In the genomic region with DNA sequence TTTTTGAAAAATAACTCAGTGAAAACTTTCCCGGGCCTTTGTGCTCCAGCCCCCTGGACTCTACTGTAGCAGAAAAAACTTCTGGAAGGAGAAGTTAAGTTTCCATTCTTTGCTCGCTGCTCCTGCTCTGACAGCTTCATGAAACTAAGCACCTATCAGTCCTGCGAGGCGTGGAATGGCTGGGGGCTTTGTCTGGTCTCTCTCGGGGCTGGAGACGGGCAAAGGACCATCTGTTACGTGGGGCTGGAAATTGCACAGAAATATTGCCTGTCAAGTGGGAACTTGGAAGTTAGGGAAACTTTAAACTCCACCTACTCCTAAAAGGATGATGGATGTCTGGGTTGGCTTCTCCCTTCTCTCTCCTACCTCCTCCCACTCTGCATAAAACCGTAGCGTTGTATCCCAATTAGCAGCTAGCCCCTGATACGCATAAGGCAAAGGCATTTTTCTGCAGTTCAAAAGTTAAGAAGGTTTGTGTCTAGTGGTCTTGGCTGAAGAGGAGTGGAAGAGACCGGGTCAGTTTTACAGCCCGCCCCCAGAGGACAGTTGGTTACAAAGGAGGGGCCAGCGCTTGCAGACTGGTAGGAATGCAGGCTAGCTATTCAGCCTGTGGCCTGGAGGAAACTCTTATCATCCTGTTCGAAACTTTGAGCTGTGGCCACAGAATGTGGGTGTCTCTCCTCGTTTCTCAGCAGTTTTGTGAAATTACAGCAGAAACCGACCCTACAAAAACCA, we compare ENCODE assay signal across 8 cellular contexts. TPM values are rescaled to one million over a fixed set of nuclear protein-coding genes. Genes with fewer than 3 reads are reported as not detected.
DNase-seq lines count a peak whose midpoint lies in the region; ATAC-seq and TF ChIP-seq lines count a peak whose summit lies in the region.

No MANE protein-coding gene starts in this region.

- TF ChIP-seq CTCF in GM10266 (IDR thresholded peaks at IDR 0.05; ENCODE audit: control insufficient read depth, insufficient read depth, low read depth, missing control alignments) (no peak), WI38 (IDR thresholded peaks at IDR 0.05; ENCODE audit: low read depth, low read length) (no peak; the same call in 1 of the 2 replicates), right atrium auricular region (IDR thresholded peaks at IDR 0.05) (peak in 1 of 2 donors; percentile 55), psoas muscle (IDR thresholded peaks at IDR 0.05) (no peak), GM10248 (IDR thresholded peaks at IDR 0.05; ENCODE audit: control extremely low read depth, extremely low read depth, low read depth, missing control alignments) (no peak)

- WGBS in psoas muscle, 3 donors, result 2 to 3% (median 3%) methylated on average over 16 of the region's 16 CpGs

- H3K9me3 ChIP-seq in right atrium auricular region (no peaks in the 10 kb centered on the region), psoas muscle (no peaks in the 10 kb centered on the region)

- peak overlapping the region; percentile 76 for H3K4me3 ChIP-seq in WI38 (ENCODE audit: low read depth, low read length)
- H3K4me3 ChIP-seq in right atrium auricular region, result peak overlapping the region; percentile 81 to 84
- H3K4me3 ChIP-seq in psoas muscle, result peak overlapping the region; percentile 69

- no peaks in the 10 kb centered on the region for H3K4me1 Mint-ChIP-seq in activated CD8-positive, alpha-beta T cell treated with anti-CD3 and anti-CD28 coated beads, Interleukin-2, amount 10 ng/mL, durations not matched to agents 7 days and 5 days (ENCODE audit: low read depth)

- H3K27ac ChIP-seq in right atrium auricular region, result peak overlapping the region; percentile 87 to 93
- H3K27ac ChIP-seq in psoas muscle, result peak overlapping the region; percentile 68

- H3K36me3 ChIP-seq in right atrium auricular region, result no peaks in the 10 kb centered on the region
- no peaks in the 10 kb centered on the region for H3K36me3 ChIP-seq in psoas muscle (ENCODE audit: insufficient read depth in 1 of 2, low read depth in 1 of 2)

- POLR2A ChIA-PET in activated CD8-positive, alpha-beta T cell treated with anti-CD3 and anti-CD28 coated beads, Interleukin-2, amount 10 ng/mL, durations not matched to agents 7 days and 5 days (lab: Charles Lee), result no interaction called here
- POLR2A ChIA-PET in GM10248 (lab: Yijun Ruan, JAX), result no interaction called here

- no peaks in the 10 kb centered on the region for H3K36me3 Mint-ChIP-seq in activated CD8-positive, alpha-beta T cell treated with anti-CD3 and anti-CD28 coated beads, Interleukin-2, amount 10 ng/mL, durations not matched to agents 7 days and 5 days (ENCODE audit: low read depth)

- H3K27me3 ChIP-seq in right atrium auricular region (no peaks in the 10 kb centered on the region), psoas muscle (ENCODE audit: insufficient read depth in 3 of 3, low read length in 2 of 3) (peaks cover 0 to 25% (median 4%) of the 10 kb centered on the region in 3 donors)

- CTCF ChIA-PET in activated CD8-positive, alpha-beta T cell treated with anti-CD3 and anti-CD28 coated beads, Interleukin-2, amount 10 ng/mL, durations not matched to agents 7 days and 5 days (lab: Charles Lee), result no interaction called here
- CTCF ChIA-PET in GM10248 (lab: Yijun Ruan, JAX), result no interaction called here

- ATAC-seq in psoas muscle (peak in 3 of 4 donors; percentile 53 to 74 (median 70)), GM18517 (IDR thresholded peaks at IDR 0.05; ENCODE audit: unreplicated experiment) (no peak)
- no peak for ATAC-seq in activated CD8-positive, alpha-beta T cell treated with anti-CD3 and anti-CD28 coated beads, Interleukin-2, amount 10 ng/mL, durations not matched to agents 7 days and 5 days

- intact Hi-C loops in psoas muscle (cut with DNase I), result no loop called here

- H3K4me1 ChIP-seq in right atrium auricular region (peaks cover 0 to 23% of the 10 kb centered on the region in 2 donors), psoas muscle (no peaks in the 10 kb centered on the region)

- no peaks in the 10 kb centered on the region for H3K9me3 Mint-ChIP-seq in activated CD8-positive, alpha-beta T cell treated with anti-CD3 and anti-CD28 coated beads, Interleukin-2, amount 10 ng/mL, durations not matched to agents 7 days and 5 days (ENCODE audit: insufficient read depth)

- no peak overlapping the region for H3K27ac Mint-ChIP-seq in activated CD8-positive, alpha-beta T cell treated with anti-CD3 and anti-CD28 coated beads, Interleukin-2, amount 10 ng/mL, durations not matched to agents 7 days and 5 days

- H3K4me3 Mint-ChIP-seq in activated CD8-positive, alpha-beta T cell treated with anti-CD3 and anti-CD28 coated beads, Interleukin-2, amount 10 ng/mL, durations not matched to agents 7 days and 5 days, result no peak overlapping the region

- DNase-seq in GM10266 (ENCODE audit: extremely low spot score) (peak; percentile 16), right atrium auricular region (ENCODE audit: low spot score) (peak; percentile 69), psoas muscle (peak; percentile 51 to 55), cerebellar nuclear complex (lab: John Stamatoyannopoulos, UW) (no peak), GM10248 (ENCODE audit: extremely low spot score) (no peak)
- DNase-seq in activated CD8-positive, alpha-beta T cell treated with anti-CD3 and anti-CD28 coated beads, Interleukin-2, amount 10 ng/mL, durations not matched to agents 7 days and 5 days, result no peak

- peaks cover 30% of the 10 kb centered on the region for H3K27me3 Mint-ChIP-seq in activated CD8-positive, alpha-beta T cell treated with anti-CD3 and anti-CD28 coated beads, Interleukin-2, amount 10 ng/mL, durations not matched to agents 7 days and 5 days (ENCODE audit: low read depth)

RNA-seq across cellular contexts. Expression of gene FBXL7, which starts 1.2 kb away (rescaled TPM):
- total RNA-seq in right atrium auricular region (10 to 100 TPM; 16.6 to 18.4 TPM), psoas muscle (1 to 10 TPM; 1.6 to 7.5 (median 4.4) TPM)
- 1 to 10 TPM; 1.6 to 2.6 (median 1.9) TPM for polyA plus RNA-seq in psoas muscle
- total RNA-seq in activated CD8-positive, alpha-beta T cell treated with anti-CD3 and anti-CD28 coated beads, Interleukin-2, amount 10 ng/mL, durations not matched to agents 7 days and 5 days, result not detected

Comparison
In these comparisons a context has a peak if more than half of its experiments do, and no peak if none do; other contexts are left out.
1. DNase-seq: peak in GM10266 (single experiment), right atrium auricular region (single experiment) and psoas muscle (2 of 2); none in cerebellar nuclear complex (0 of 2), activated CD8-positive, alpha-beta T cell treated with anti-CD3 and anti-CD28 coated beads, Interleukin-2, amount 10 ng/mL, durations not matched to agents 7 days and 5 days (single experiment) and GM10248 (single experiment).
2. ATAC-seq: peak in psoas muscle (3 of 4); none in activated CD8-positive, alpha-beta T cell treated with anti-CD3 and anti-CD28 coated beads, Interleukin-2, amount 10 ng/mL, durations not matched to agents 7 days and 5 days (single experiment) and GM18517 (single experiment).
3. Peak in every context shown above with its lines, with median percentiles within 50 percentile points of each other: H3K4me3 ChIP-seq.